Comparison of ENCODE assay signal across 33 cellular contexts in genomic region chr12:67893003-67893402, GRCh38.
DNase-seq lines count a peak whose midpoint lies in the region; ATAC-seq lines count a peak whose summit lies in the region.
"Had no signal": no experiment of that assay in that cellular context is flagged by ENCODE, and none has a peak within 500 bp of the region (broad histone marks: within the 10 kb centered on the region; RNA-seq: fewer than 3 reads in every experiment).

No MANE protein-coding gene starts in this region.

- peak overlapping the region in 1 of 3 donors; percentile 27 for H3K4me3 ChIP-seq in skeletal muscle tissue (ENCODE audit: low read length in 3 of 3)
- H3K4me3 ChIP-seq: BLaER1 treated with 17β-estradiol and CSF1 and Interleukin-3, amounts not matched to agents 10 nM and 100 nM; colonic mucosa had no signal

- H3K9me3 ChIP-seq in skeletal muscle tissue (ENCODE audit: control insufficient read depth in 3 of 3, low read length in 3 of 3) = no peaks in the 10 kb centered on the region
- H3K9me3 ChIP-seq: BLaER1 treated with 17β-estradiol and CSF1 and Interleukin-3, amounts not matched to agents 10 nM and 100 nM; colonic mucosa; neutrophil had no signal

- H3K27me3 ChIP-seq in skeletal muscle tissue (ENCODE audit: control insufficient read depth in 3 of 3, insufficient read depth in 3 of 3, low read length in 3 of 3) = no peaks in the 10 kb centered on the region
- H3K27me3 ChIP-seq: BLaER1 treated with 17β-estradiol and CSF1 and Interleukin-3, amounts not matched to agents 10 nM and 100 nM; colonic mucosa; neutrophil had no signal

- no peaks in the 10 kb centered on the region for H3K36me3 ChIP-seq in skeletal muscle tissue (ENCODE audit: control insufficient read depth in 3 of 3, insufficient read depth in 3 of 3, low read length in 3 of 3)
- H3K36me3 ChIP-seq: BLaER1 treated with 17β-estradiol and CSF1 and Interleukin-3, amounts not matched to agents 10 nM and 100 nM; colonic mucosa; neutrophil had no signal

- H3K9ac ChIP-seq in skeletal muscle tissue (ENCODE audit: low read depth in 1 of 3, low read length in 3 of 3) = peak overlapping the region in 2 of 3 donors; percentile 17 to 25
- H3K9ac ChIP-seq: BLaER1 treated with 17β-estradiol and CSF1 and Interleukin-3, amounts not matched to agents 10 nM and 100 nM had no signal

- DNase-seq in DMS 273 (lab: John Stamatoyannopoulos, UW; ENCODE audit: unreplicated experiment) (peak; percentile 60), DMS 273 treated with DMSO at 0.1 percent for 48 hours (lab: John Stamatoyannopoulos, UW) (no peak), NCI-H774 (lab: John Stamatoyannopoulos, UW) (peak; percentile 23), myocyte (ENCODE audit: low read depth) (peak; percentile 92)
- DNase-seq in stimulated activated CD4-positive, alpha-beta T cell treated with anti-CD3 and anti-CD28 coated beads, Interleukin-4, amount 100 ng/mL, for 1 hour = no peak
- DNase-seq: activated CD4-positive, alpha-beta T cell treated with anti-CD3 and anti-CD28 coated beads, Interleukin-2, amount 10 ng/mL, durations not matched to agents 24 days and 14 days; activated CD8-positive, alpha-beta memory T cell treated with anti-CD3 and anti-CD28 coated beads for 24 hours; activated effector memory CD4-positive, alpha-beta T cell treated with Interleukin-2 at 50 U/mL for 16 hours; activated T-cell treated with anti-CD3 and anti-CD28 coated beads, Interleukin-2, amount 50 U/mL, for 1 hour; colonic mucosa; DMS79; effector CD8-positive, alpha-beta T cell; GDM1; hypothalamus; IMR-90; mesendoderm; NCI-H1048; NCI-H2227 treated with DMSO at 0.1 percent for 48 hours; NCI-H526; SIG-M5; stimulated activated naive CD4-positive, alpha-beta T cell; T-cell had no signal

- peak overlapping the region; percentile 43 for H3K27ac ChIP-seq in skeletal muscle tissue (ENCODE audit: low read depth, low read length)
- H3K27ac ChIP-seq: 22Rv1; BLaER1 treated with 17β-estradiol and CSF1 and Interleukin-3, amounts not matched to agents 10 nM and 100 nM; colonic mucosa; epithelial cell of prostate; neutrophil had no signal

- ATAC-seq in HG02610 (IDR thresholded peaks at IDR 0.05; ENCODE audit: unreplicated experiment) = no peak
- ATAC-seq in GM21390 (IDR thresholded peaks at IDR 0.05; ENCODE audit: unreplicated experiment) = no peak
- ATAC-seq: activated naive CD4-positive, alpha-beta T cell treated with anti-CD3 and anti-CD28 coated beads, Interleukin-2, amount 50 U/mL, for 72 hours; HCT116; left lobe of liver; T-cell; WTC11 had no signal

- peaks cover 13 to 33% (median 14%) of the 10 kb centered on the region in 3 donors for H3K4me1 ChIP-seq in skeletal muscle tissue (ENCODE audit: control insufficient read depth in 3 of 3, insufficient read depth in 3 of 3, low read length in 3 of 3)
- H3K4me1 ChIP-seq: colonic mucosa had no signal

Comparison
In these comparisons a context has a peak if more than half of its experiments do, and no peak if none do; other contexts are left out.
1. DNase-seq: peak in DMS 273 (single experiment), NCI-H774 (single experiment) and myocyte (single experiment); none in DMS 273 treated with DMSO at 0.1 percent for 48 hours (single experiment) and stimulated activated CD4-positive, alpha-beta T cell treated with anti-CD3 and anti-CD28 coated beads, Interleukin-4, amount 100 ng/mL, for 1 hour (single experiment).